Comparison of ENCODE assay signal across 8 cellular contexts in the genomic region with DNA sequence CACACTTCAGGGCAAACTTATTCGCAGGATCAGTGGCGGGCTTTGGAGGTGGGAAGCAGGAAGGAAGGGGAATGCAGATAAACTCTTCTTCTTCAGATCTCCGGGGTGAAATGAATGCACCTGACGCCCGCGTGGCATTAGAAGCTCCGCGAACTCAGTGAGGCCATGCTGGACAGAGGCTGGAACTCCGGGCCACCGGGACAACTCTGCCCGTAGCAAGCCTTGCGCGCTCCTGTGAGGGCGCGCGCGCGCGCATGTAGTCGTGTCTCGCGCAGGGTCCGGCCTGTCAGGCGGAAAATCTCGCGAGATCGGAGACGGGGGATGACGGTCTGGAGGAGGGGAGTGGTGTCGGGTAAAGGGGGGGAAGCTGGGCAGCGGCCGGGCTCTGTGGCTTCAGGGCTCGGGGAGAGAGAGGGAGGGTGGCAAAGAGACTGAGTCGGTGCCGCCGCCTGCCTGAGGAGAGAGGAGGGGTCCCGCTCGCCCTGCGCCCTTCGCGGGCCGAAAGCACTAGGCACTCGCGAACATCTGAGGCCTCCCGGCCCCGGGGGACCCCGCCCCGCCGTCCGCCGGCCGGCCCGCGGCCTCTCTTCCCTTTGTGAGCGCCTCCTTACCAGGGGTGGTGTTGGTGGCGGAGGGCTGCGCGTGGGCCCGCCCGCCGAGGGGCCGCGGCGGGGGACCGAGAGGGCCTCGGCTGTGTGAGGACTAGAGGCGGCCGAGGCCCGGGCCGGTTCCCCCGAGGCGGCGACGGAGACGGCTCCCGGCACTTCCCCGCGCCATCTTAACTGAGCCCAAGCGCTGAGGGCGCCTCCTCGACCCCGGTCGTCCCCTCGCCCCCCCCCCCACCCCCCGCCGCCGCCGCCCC. TPM values are rescaled to one million over a fixed set of nuclear protein-coding genes. Genes with fewer than 3 reads are reported as not detected.
DNase-seq lines count a peak whose midpoint lies in the region; ATAC-seq and TF ChIP-seq lines count a peak whose summit lies in the region.

A gene (plus strand): TSS at position 370 of the 862 bp plus-strand sequence. CDS start 61,186 bp downstream, outside the sequence.

- H3K36me3 ChIP-seq in KMS-11 (ENCODE audit: insufficient read depth) (no peaks in the 10 kb centered on the region), Panc1 (ENCODE audit: control insufficient read depth, insufficient read depth, low read length) (peaks cover 5% of the 10 kb centered on the region)

- peaks cover 29% of the 10 kb centered on the region for H3K4me1 ChIP-seq in KMS-11 (ENCODE audit: low read depth, poor library complexity, severe bottlenecking)
- peaks cover 19% of the 10 kb centered on the region; the same call in 1 of the 2 replicates for H3K4me1 ChIP-seq in Panc1 (ENCODE audit: control insufficient read depth, insufficient read depth, low read length)

- H3K27ac ChIP-seq in KMS-11 (peak within 1 kb of the TSS; percentile 77), Panc1 (ENCODE audit: low read length) (peak within 1 kb of the TSS; percentile 94)

- H2AFZ ChIP-seq in KMS-11 (ENCODE audit: low read depth): peak within 1 kb of the TSS; percentile 98

- peak; percentile 91 for DNase-seq in DMS114 treated with DMSO at 0.1 percent for 48 hours (lab: John Stamatoyannopoulos, UW; ENCODE audit: unreplicated experiment)
- DNase-seq in Panc1 (ENCODE audit: low read depth, low spot score): peak; percentile 86
- peak; percentile 97 for DNase-seq in activated T-cell treated with anti-CD3 and anti-CD28 coated beads, Interleukin-2, amount 50 U/mL, for 24 hours
- DNase-seq in epithelial cell of proximal tubule (ENCODE audit: low read depth): no peak
- peak; percentile 99 for DNase-seq in mucosa of gallbladder (ENCODE audit: low spot score)
- DNase-seq in stimulated activated CD8-positive, alpha-beta memory T cell treated with anti-CD3 and anti-CD28 coated beads, Interleukin-4, amount 100 ng/mL, for 24 hours (ENCODE audit: low read depth): peak; percentile 97

- H3K27me3 Mint-ChIP-seq in activated T-cell treated with anti-CD3 and anti-CD28 coated beads, Interleukin-2, amount 50 U/mL, for 24 hours: no peaks in the 10 kb centered on the region

- peak within 1 kb of the TSS; percentile 86 for H3K4me3 Mint-ChIP-seq in activated T-cell treated with anti-CD3 and anti-CD28 coated beads, Interleukin-2, amount 50 U/mL, for 24 hours

- in situ Hi-C loops in Panc1 (cut with HindIII; ENCODE audit: low pct_unique_long_range_greater_than_20kb, low sequenced_read_pairs): no loop called here

- BruUV-seq in Panc1 (replicated peaks; lab: Mats Ljungman, UMichigan): no TSS peak

- H3K9ac ChIP-seq in KMS-11: peak within 1 kb of the TSS; percentile 93

- no peaks in the 10 kb centered on the region for H3K9me3 ChIP-seq in Panc1 (ENCODE audit: control insufficient read depth, insufficient read depth, low read depth, low read length)

- H3K36me3 Mint-ChIP-seq in activated T-cell treated with anti-CD3 and anti-CD28 coated beads, Interleukin-2, amount 50 U/mL, for 24 hours (ENCODE audit: low read depth): peaks cover 42% of the 10 kb centered on the region

- peak; percentile 82 for ATAC-seq in GM21619 (IDR thresholded peaks at IDR 0.05; ENCODE audit: unreplicated experiment)
- ATAC-seq in Panc1: peak; percentile 96

- POLR2A ChIA-PET in Panc1 (lab: Charles Lee): interaction anchor here (0.6 to 0.8 kb wide), 4 partner anchors 11 to 1006 kb away, joined by 3 to 5 read pairs (median 4); no protein-coding TSS in a partner anchor

- peak within 1 kb of the TSS; percentile 48 for H3K4me3 ChIP-seq in KMS-11 (IDR thresholded peaks at IDR 0.05; ENCODE audit: insufficient read depth, low read depth, low read length)
- peak within 1 kb of the TSS; percentile 68 to 69 for H3K4me3 ChIP-seq in Panc1 (ENCODE audit: low read depth in 2 of 2, low read length in 2 of 2)
- peak within 1 kb of the TSS; percentile 86 for H3K4me3 ChIP-seq in epithelial cell of proximal tubule (ENCODE audit: low read depth, low read length)

- CTCF ChIA-PET in Panc1 (lab: Charles Lee): interaction anchor here (0.7 kb wide), 1 partner anchor 20 kb away, joined by 4 read pairs; no protein-coding TSS in a partner anchor

- H3K79me2 ChIP-seq in KMS-11 (ENCODE audit: insufficient read depth, low read depth): peaks cover 45% of the 10 kb centered on the region

- H4K20me1 ChIP-seq in KMS-11 (ENCODE audit: insufficient read depth): peaks cover 5% of the 10 kb centered on the region; the same call in 1 of the 2 replicates

- H3K4me2 ChIP-seq in KMS-11: peak within 1 kb of the TSS; percentile 93

- intact Hi-C loops in Panc1 (cut with micrococcal nuclease; ENCODE audit: unreplicated experiment): loop anchor here (5.0 kb wide), 1 partner anchor 98 kb away; a partner anchor contains a TSS

- no peak for TF ChIP-seq CTCF in KMS-11 (conservative IDR thresholded peaks at IDR 0.05; ENCODE audit: low read depth, low read length)
- no peak for TF ChIP-seq CTCF in Panc1 (IDR thresholded peaks at IDR 0.05)
- no peak for TF ChIP-seq CTCF in epithelial cell of proximal tubule (conservative IDR thresholded peaks at IDR 0.05; ENCODE audit: low read depth, low read length)

- no peaks in the 10 kb centered on the region for H3K27me3 ChIP-seq in KMS-11 (ENCODE audit: insufficient read depth, low read depth)
- H3K27me3 ChIP-seq in Panc1 (ENCODE audit: control insufficient read depth, insufficient read depth, low read length): no peaks in the 10 kb centered on the region

- peaks cover 40% of the 10 kb centered on the region for H3K4me1 Mint-ChIP-seq in activated T-cell treated with anti-CD3 and anti-CD28 coated beads, Interleukin-2, amount 50 U/mL, for 24 hours (ENCODE audit: low read depth)

- H3K27ac Mint-ChIP-seq in activated T-cell treated with anti-CD3 and anti-CD28 coated beads, Interleukin-2, amount 50 U/mL, for 24 hours: peak within 1 kb of the TSS; percentile 95

- no peaks in the 10 kb centered on the region for H3K9me3 Mint-ChIP-seq in activated T-cell treated with anti-CD3 and anti-CD28 coated beads, Interleukin-2, amount 50 U/mL, for 24 hours

RNA-seq across cellular contexts. Expression of the gene that starts here (rescaled TPM):
- total RNA-seq in Panc1 (2021; ENCODE audit: unreplicated experiment) (111 TPM), epithelial cell of proximal tubule (22.0 and 34.1 TPM in 2 replicates), mucosa of gallbladder (62.5 TPM)
- polyA plus RNA-seq in Panc1 (2012; ENCODE audit: insufficient read length): 32.3 TPM
